27 cellular contexts compared by ENCODE assay signal in genomic region chr16:840561-841454, GRCh38. TPM values are rescaled to one million over a fixed set of nuclear protein-coding genes. Genes with fewer than 3 reads are reported as not detected.
"Had no signal": no experiment of that assay in that cellular context is flagged by ENCODE, and none has a peak within 500 bp of the region (broad histone marks: within the 10 kb centered on the region; RNA-seq: fewer than 3 reads in every experiment).

No MANE protein-coding gene starts in this region.

- H3K9me3 Mint-ChIP-seq: activated T-helper 17 cell treated with anti-CD3 and anti-CD28 coated beads, Interleukin-2, amount 50 U/mL, for 72 hours had no signal

- H3K27me3 ChIP-seq: cardiac muscle cell, Peyer's patch had no signal

- H3K27ac Mint-ChIP-seq: activated B cell treated with CpG ODN at 0.5 μM for 24 hours; activated CD4-positive, alpha-beta memory T cell treated with anti-CD3 and anti-CD28 coated beads, Interleukin-2, amount 10 ng/mL, durations not matched to agents 7 days and 5 days; activated CD4-positive, alpha-beta T cell treated with anti-CD3 and anti-CD28 coated beads, Interleukin-2, amount 10 ng/mL, durations not matched to agents 7 days and 5 days; activated naive CD4-positive, alpha-beta T cell treated with anti-CD3 and anti-CD28 coated beads for 36 hours; activated naive CD8-positive, alpha-beta T cell; activated T-helper 17 cell treated with anti-CD3 and anti-CD28 coated beads, Interleukin-2, amount 50 U/mL, for 72 hours; brain; T-cell had no signal

- DNase-seq: activated B cell treated with CpG ODN at 0.5 μM for 24 hours; activated CD4-positive, alpha-beta memory T cell treated with anti-CD3 and anti-CD28 coated beads, Interleukin-2, amount 10 ng/mL, durations not matched to agents 7 days and 5 days; activated CD4-positive, alpha-beta T cell treated with anti-CD3 and anti-CD28 coated beads, Interleukin-2, amount 10 ng/mL, durations not matched to agents 7 days and 5 days; activated gamma-delta T cell; activated naive CD4-positive, alpha-beta T cell treated with anti-CD3 and anti-CD28 coated beads for 36 hours; activated T-cell treated with anti-CD3 and anti-CD28 coated beads for 4 hours; activated T-cell treated with anti-CD3 and anti-CD28 coated beads, Interleukin-2, amount 50 U/mL, for 48 hours; amygdala; Karpas-422; MM.1S; NCI-H1105; NCI-H1436; NCI-H1694 treated with DMSO at 0.1 percent for 48 hours; NCI-H2081; NCI-H446; Peyer's patch; SHP77 treated with DMSO at 0.1 percent for 48 hours; T-cell; T-helper 2 cell; T1000 had no signal

- H3K36me3 Mint-ChIP-seq: activated naive CD8-positive, alpha-beta T cell; T-cell had no signal

- H3K4me3 ChIP-seq: cardiac muscle cell, Peyer's patch had no signal

- H3K36me3 ChIP-seq: cardiac muscle cell, Peyer's patch had no signal

- H3K4me3 Mint-ChIP-seq: activated B cell treated with CpG ODN at 0.5 μM for 24 hours; activated CD4-positive, alpha-beta memory T cell treated with anti-CD3 and anti-CD28 coated beads, Interleukin-2, amount 10 ng/mL, durations not matched to agents 7 days and 5 days; activated CD4-positive, alpha-beta T cell treated with anti-CD3 and anti-CD28 coated beads, Interleukin-2, amount 10 ng/mL, durations not matched to agents 7 days and 5 days; activated naive CD4-positive, alpha-beta T cell treated with anti-CD3 and anti-CD28 coated beads for 36 hours; activated naive CD8-positive, alpha-beta T cell; activated T-helper 17 cell treated with anti-CD3 and anti-CD28 coated beads, Interleukin-2, amount 50 U/mL, for 72 hours; brain; T-cell had no signal

- ATAC-seq: activated T-helper 17 cell treated with anti-CD3 and anti-CD28 coated beads, Interleukin-2, amount 50 U/mL, for 72 hours; T-cell had no signal

- H3K4me1 Mint-ChIP-seq: activated B cell treated with CpG ODN at 0.5 μM for 24 hours; activated CD4-positive, alpha-beta memory T cell treated with anti-CD3 and anti-CD28 coated beads, Interleukin-2, amount 10 ng/mL, durations not matched to agents 7 days and 5 days; activated CD4-positive, alpha-beta T cell treated with anti-CD3 and anti-CD28 coated beads, Interleukin-2, amount 10 ng/mL, durations not matched to agents 7 days and 5 days; activated T-helper 17 cell treated with anti-CD3 and anti-CD28 coated beads, Interleukin-2, amount 50 U/mL, for 72 hours; T-cell had no signal

- H3K4me1 ChIP-seq: Peyer's patch had no signal

- H3K27ac ChIP-seq: cardiac muscle cell, Peyer's patch, RWPE1 had no signal

- H3K27me3 Mint-ChIP-seq: activated B cell treated with CpG ODN at 0.5 μM for 24 hours; activated CD4-positive, alpha-beta memory T cell treated with anti-CD3 and anti-CD28 coated beads, Interleukin-2, amount 10 ng/mL, durations not matched to agents 7 days and 5 days; activated CD4-positive, alpha-beta T cell treated with anti-CD3 and anti-CD28 coated beads, Interleukin-2, amount 10 ng/mL, durations not matched to agents 7 days and 5 days; activated naive CD8-positive, alpha-beta T cell; activated T-helper 17 cell treated with anti-CD3 and anti-CD28 coated beads, Interleukin-2, amount 50 U/mL, for 72 hours; brain had no signal

RNA-seq across cellular contexts. Expression of gene GNG13, which starts 40.3 kb away (rescaled TPM):
- total RNA-seq: activated B cell treated with CpG ODN at 0.5 μM for 24 hours; activated CD4-positive, alpha-beta memory T cell treated with anti-CD3 and anti-CD28 coated beads, Interleukin-2, amount 10 ng/mL, durations not matched to agents 7 days and 5 days; activated CD4-positive, alpha-beta T cell treated with anti-CD3 and anti-CD28 coated beads, Interleukin-2, amount 10 ng/mL, durations not matched to agents 7 days and 5 days; activated CD8-positive, alpha-beta memory T cell treated with anti-CD3 and anti-CD28 coated beads for 36 hours; activated naive CD4-positive, alpha-beta T cell treated with anti-CD3 and anti-CD28 coated beads for 36 hours; activated T-helper 17 cell treated with anti-CD3 and anti-CD28 coated beads, Interleukin-2, amount 50 U/mL, for 72 hours; astrocyte; cardiac muscle cell; T-cell had no signal
